In the genomic region with DNA sequence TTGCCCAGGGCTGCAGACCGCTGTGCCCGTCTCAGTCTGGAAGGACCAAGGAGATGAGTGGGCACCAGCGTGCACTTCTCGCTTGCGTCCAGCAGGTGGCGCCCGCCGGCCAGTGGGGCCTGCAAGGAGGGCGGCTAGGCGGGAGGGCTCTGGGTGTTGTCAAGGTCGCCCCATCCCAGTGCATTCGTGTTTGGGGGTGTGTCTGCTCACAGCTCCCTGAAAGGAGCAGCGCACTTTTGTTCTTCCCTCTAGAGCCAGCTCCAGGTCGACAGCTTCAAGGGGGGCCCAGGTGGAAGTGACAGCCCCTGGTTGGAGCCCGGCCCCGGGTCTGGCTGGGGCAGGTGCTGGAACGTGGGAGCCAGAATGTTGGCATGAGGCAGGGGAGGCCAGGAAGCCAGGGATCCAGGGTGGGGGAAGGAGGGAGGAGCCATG, we compare ENCODE assay signal across 9 cellular contexts. TPM values are rescaled to one million over a fixed set of nuclear protein-coding genes. Genes with fewer than 3 reads are reported as not detected.
DNase-seq lines count a peak whose midpoint lies in the region; ATAC-seq and TF ChIP-seq lines count a peak whose summit lies in the region.
"Had no signal": no experiment of that assay in that cellular context is flagged by ENCODE, and none has a peak within 500 bp of the region (broad histone marks: within the 10 kb centered on the region; RNA-seq: fewer than 3 reads in every experiment).

No MANE protein-coding gene starts in this region.

- DNase-seq in DMS114 treated with DMSO at 0.1 percent for 48 hours (lab: John Stamatoyannopoulos, UW; ENCODE audit: unreplicated experiment) (peak; percentile 36), RWPE1 (ENCODE audit: low spot score) (peak; percentile 63), fibroblast of villous mesenchyme (ENCODE audit: low read depth) (peak; percentile 55), omental fat pad (ENCODE audit: low spot score) (peak; percentile 55), thoracic aorta (ENCODE audit: low spot score) (no peak)
- DNase-seq in activated T-helper 1 cell treated with anti-CD3 and anti-CD28 coated beads, Interleukin-2, amount 50 U/mL, for 16 hours (ENCODE audit: low read depth in 1 of 2, low spot score in 1 of 2): peak; percentile 46 to 59

- H3K4me1 ChIP-seq in KMS-11 (ENCODE audit: low read depth, poor library complexity, severe bottlenecking) (no peaks in the 10 kb centered on the region), thoracic aorta (ENCODE audit: control insufficient read depth in 1 of 2, low read depth in 2 of 2) (no peaks in the 10 kb centered on the region)

- no peak overlapping the region for H3K27ac ChIP-seq in KMS-11
- no peak overlapping the region for H3K27ac ChIP-seq in RWPE1
- no peak overlapping the region for H3K27ac ChIP-seq in thoracic aorta

- H3K4me3 ChIP-seq in KMS-11 (IDR thresholded peaks at IDR 0.05; ENCODE audit: insufficient read depth, low read depth, low read length): no peak overlapping the region
- H3K4me3 ChIP-seq in fibroblast of villous mesenchyme (ENCODE audit: low read depth, low read length): no peak overlapping the region
- H3K4me3 ChIP-seq in thoracic aorta: no peak overlapping the region

- H3K27me3 ChIP-seq in KMS-11 (ENCODE audit: insufficient read depth, low read depth): peaks cover 56% of the 10 kb centered on the region
- no peaks in the 10 kb centered on the region for H3K27me3 ChIP-seq in thoracic aorta (replicated peaks; ENCODE audit: insufficient read depth)

- TF ChIP-seq CTCF in KMS-11 (conservative IDR thresholded peaks at IDR 0.05; ENCODE audit: low read depth, low read length) (peak; percentile 93), RWPE1 (conservative IDR thresholded peaks at IDR 0.05; ENCODE audit: low read depth) (peak; percentile 97), fibroblast of villous mesenchyme (IDR thresholded peaks at IDR 0.05; ENCODE audit: insufficient read depth, low read depth, low read length) (peak; percentile 89), omental fat pad (IDR thresholded peaks at IDR 0.05) (peak in 2 of 3 donors; percentile 32 to 73), thoracic aorta (IDR thresholded peaks at IDR 0.05) (peak; percentile 96)

- no peaks in the 10 kb centered on the region for H3K36me3 ChIP-seq in KMS-11 (ENCODE audit: insufficient read depth)
- no peaks in the 10 kb centered on the region for H3K36me3 ChIP-seq in thoracic aorta

- H4K20me1 ChIP-seq in KMS-11 (ENCODE audit: insufficient read depth): no peaks in the 10 kb centered on the region

- H3K9me3 ChIP-seq in thoracic aorta: no peaks in the 10 kb centered on the region

- H3K4me2 ChIP-seq in KMS-11: no peak overlapping the region

- CTCF ChIA-PET in RWPE1 (lab: Yijun Ruan, JAX): interaction anchor here (0.6 to 0.7 kb wide), 4 partner anchors 9 to 1736 kb away, joined by 3 to 6 read pairs (median 4); no protein-coding TSS in a partner anchor

- POLR2A ChIA-PET in RWPE1 (lab: Yijun Ruan, JAX; ENCODE audit: low non-redundant PET): no interaction called here

- ATAC-seq in omental fat pad (ENCODE audit: low FRiP score) (peak; percentile 55), thoracic aorta (ENCODE audit: insufficient number of reproducible peaks, low FRiP score, low read depth) (no peak), HG02642 (IDR thresholded peaks at IDR 0.05; ENCODE audit: poor library complexity, unreplicated experiment) (no peak)

- no peak overlapping the region for H2AFZ ChIP-seq in KMS-11 (ENCODE audit: low read depth)

- H3K79me2 ChIP-seq in KMS-11 (ENCODE audit: insufficient read depth, low read depth): no peaks in the 10 kb centered on the region

- no peak overlapping the region for H3K9ac ChIP-seq in KMS-11

RNA-seq across cellular contexts. Expression of a gene that starts 23.4 kb away (rescaled TPM):
- total RNA-seq in fibroblast of villous mesenchyme (not detected in 2 replicates), omental fat pad (not detected), thoracic aorta (not detected)
- total RNA-seq: T-helper 2 cell treated with Interferon-gamma antibody and Interleukin-4, amounts not matched to agents 100 ng/mL and 5 ng/mL, for 36 hours had no signal

RNA-seq across cellular contexts. Expression of a gene that starts 45.3 kb away (rescaled TPM):
- total RNA-seq in fibroblast of villous mesenchyme (not detected in 2 replicates), omental fat pad (1 to 10 TPM in 2 of 4 donors, under 1 TPM in 2; 0.28 to 3.7 (median 1.7) TPM), thoracic aorta (10 to 100 TPM in 1 of 2 donors, 1 to 10 TPM in 1; 6.0 to 25.0 TPM)
